8 cellular contexts compared by ENCODE assay signal in the genomic region with DNA sequence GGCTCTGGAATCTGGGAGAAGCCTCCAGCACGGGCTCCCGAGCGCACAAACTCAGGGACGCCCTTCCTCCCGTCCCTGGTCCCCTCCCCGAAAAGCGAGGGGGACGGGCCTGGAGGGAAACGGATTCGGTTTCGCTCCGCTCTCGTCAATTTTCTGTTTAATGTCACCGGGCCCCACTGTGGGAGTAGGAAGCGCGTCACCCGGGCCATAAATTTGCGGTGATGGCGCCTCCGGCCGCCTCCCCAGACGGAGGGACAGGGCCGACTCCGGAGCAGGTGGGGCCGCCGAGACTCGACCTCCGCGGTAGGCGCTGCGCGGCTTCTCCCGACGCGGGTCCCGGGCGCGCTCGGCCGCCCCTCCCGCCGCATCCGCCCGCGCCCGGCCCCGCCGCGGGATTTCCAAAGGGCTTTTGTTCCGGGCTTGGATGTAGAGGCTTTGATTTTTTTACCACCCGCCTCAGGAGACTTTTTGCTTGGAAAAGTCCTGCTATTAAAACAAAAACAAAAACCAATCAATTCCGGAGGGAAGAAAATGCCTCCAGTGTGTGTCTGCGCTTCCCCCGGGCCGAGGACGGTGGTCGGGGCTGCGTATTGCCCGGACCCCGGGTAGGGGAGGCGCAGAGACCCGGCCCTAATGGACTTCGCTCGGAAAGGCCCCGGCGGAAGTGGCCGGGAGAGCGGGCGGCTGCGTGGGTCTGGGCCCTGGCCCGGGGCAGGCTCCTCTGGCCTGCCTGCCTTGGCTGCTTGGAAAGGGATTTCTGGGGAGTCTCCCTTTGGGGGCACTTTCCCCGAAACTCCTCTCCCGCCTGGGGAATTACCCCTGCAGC. TPM values are rescaled to one million over a fixed set of nuclear protein-coding genes. Genes with fewer than 3 reads are reported as not detected.
DNase-seq lines count a peak whose midpoint lies in the region; ATAC-seq and TF ChIP-seq lines count a peak whose summit lies in the region.

No MANE protein-coding gene starts in this region.

- H3K9me3 ChIP-seq in HCT116 (ENCODE audit: control insufficient read depth in 1 of 2, insufficient read depth in 1 of 2, low read depth in 1 of 2, low read length in 2 of 2) (no peaks in the 10 kb centered on the region), esophagus (ENCODE audit: control insufficient read depth in 2 of 2, insufficient read depth in 1 of 2, low read depth in 1 of 2, low read length in 1 of 2) (no peaks in the 10 kb centered on the region), muscle layer of duodenum (ENCODE audit: control insufficient read depth in 1 of 2, low read length in 2 of 2) (no peaks in the 10 kb centered on the region)

- TF ChIP-seq POLR2A in HCT116 (IDR thresholded peaks at IDR 0.05; ENCODE audit: borderline replicate concordance, extremely low read depth, insufficient read depth, insufficient read length): peak; percentile 81

- no peak for DNase-seq in AG04449 (ENCODE audit: low read depth, low spot score)
- no peak for DNase-seq in HCT116 (ENCODE audit: low read depth, low spot score)
- peak; percentile 38 to 45 for DNase-seq in activated CD4-positive, alpha-beta T cell treated with anti-CD3 and anti-CD28 coated beads, Interleukin-2, amount 50 U/mL, for 4 hours
- DNase-seq in substantia nigra (lab: John Stamatoyannopoulos, UW): peak in 27 of 49 donors; percentile 37 to 73 (median 56)
- DNase-seq in activated gamma-delta T cell (lab: John Stamatoyannopoulos, UW): no peak

- peak; percentile 54 for ATAC-seq in HCT116
- no peak for ATAC-seq in GM18498 (IDR thresholded peaks at IDR 0.05; ENCODE audit: unreplicated experiment)

- RAD21 ChIA-PET in HCT116 (lab: Charles Lee; ENCODE audit: low non-redundant PET in 1 of 2, low total read pairs in 2 of 2, uncharacterized antibody in 2 of 2, unreplicated experiment in 2 of 2): no interaction called here

- H3K27me3 ChIP-seq in HCT116 (ENCODE audit: insufficient read depth, low read length) (no peaks in the 10 kb centered on the region), esophagus (ENCODE audit: control insufficient read depth in 1 of 2, insufficient read depth in 2 of 2, low read length in 2 of 2) (no peaks in the 10 kb centered on the region), muscle layer of duodenum (ENCODE audit: low read depth, low read length) (no peaks in the 10 kb centered on the region)

- peak overlapping the region; percentile 93 for H3K9ac ChIP-seq in HCT116 (ENCODE audit: low read length)

- H3K9me2 ChIP-seq in HCT116 (ENCODE audit: insufficient read depth): no peaks in the 10 kb centered on the region

- WGBS in esophagus, 2 donors: 6 to 7% methylated on average over 72 to 73 of the region's 73 CpGs

- peak overlapping the region; percentile 84 for H3K4me2 ChIP-seq in HCT116 (ENCODE audit: low read length)

- no peaks in the 10 kb centered on the region for H4K20me1 ChIP-seq in HCT116 (ENCODE audit: insufficient read depth)

- H3K27ac ChIP-seq in HCT116 (ENCODE audit: low read depth, low read length) (peak overlapping the region; percentile 96), esophagus (ENCODE audit: low read depth in 2 of 2, low read length in 1 of 2) (peak overlapping the region; percentile 93 to 95), muscle layer of duodenum (ENCODE audit: low read length) (peak overlapping the region; percentile 85), substantia nigra (ENCODE audit: low read depth, low read length, poor library complexity, severe bottlenecking) (peak overlapping the region; percentile 99)

- H3K4me3 ChIP-seq in AG04449 (ENCODE audit: low read depth, low read length) (peak overlapping the region; percentile 68), HCT116 (replicated peaks in 1 of 2; ENCODE audit: low read depth in 1 of 2, low read length in 2 of 2) (peak overlapping the region; percentile 63 to 64), esophagus (ENCODE audit: low read depth in 1 of 2, low read length in 2 of 2) (peak overlapping the region; percentile 64 to 78), muscle layer of duodenum (ENCODE audit: low read depth in 1 of 2, low read length in 2 of 2) (peak overlapping the region; percentile 53 to 72)

- H3K4me1 ChIP-seq in HCT116 (ENCODE audit: control insufficient read depth in 1 of 2, insufficient read depth in 2 of 2, low read length in 2 of 2) (peaks cover 45 to 63% of the 10 kb centered on the region in 2 experiments), esophagus (ENCODE audit: control insufficient read depth in 2 of 2, insufficient read depth in 2 of 2, low read length in 1 of 2) (peaks cover 5 to 31% of the 10 kb centered on the region in 2 donors), muscle layer of duodenum (ENCODE audit: control insufficient read depth in 1 of 2, insufficient read depth in 2 of 2, low read length in 2 of 2) (peaks cover 22 to 56% of the 10 kb centered on the region in 2 donors)

- BruUV-seq in HCT116 (replicated peaks; lab: Mats Ljungman, UMichigan): TSS peak; percentile 96

- TF ChIP-seq CTCF in AG04449 (IDR thresholded peaks at IDR 0.05; ENCODE audit: insufficient read depth, low read length, missing control alignments): no peak
- TF ChIP-seq CTCF in HCT116 (IDR thresholded peaks at IDR 0.05 in 2 of 3, conservative IDR thresholded peaks at IDR 0.05 in 1 of 3; ENCODE audit: borderline replicate concordance in 1 of 3, insufficient read depth in 1 of 3, low read depth in 2 of 3, low read length in 2 of 3): no peak

- peaks cover 10% of the 10 kb centered on the region for H3K79me2 ChIP-seq in HCT116 (ENCODE audit: insufficient read depth, low read length)

- POLR2A ChIA-PET in AG04449 (lab: Yijun Ruan, JAX): no interaction called here
- POLR2A ChIA-PET in HCT116 (lab: Charles Lee): no interaction called here

- no peak for TF ChIP-seq RAD21 in HCT116 (IDR thresholded peaks at IDR 0.05; ENCODE audit: low read depth)

- intact Hi-C loops in HCT116 (cut with micrococcal nuclease): no loop called here

- H2AFZ ChIP-seq in HCT116 (ENCODE audit: low read depth, low read length, poor library complexity, severe bottlenecking): no peak overlapping the region

- H3K36me3 ChIP-seq in HCT116 (ENCODE audit: control insufficient read depth in 1 of 2, insufficient read depth in 2 of 2, low read length in 2 of 2): peaks cover 2 to 4% of the 10 kb centered on the region in 2 experiments; a peak in 2 of 4 replicates
- peaks cover 0 to 3% of the 10 kb centered on the region in 2 donors for H3K36me3 ChIP-seq in esophagus (ENCODE audit: control insufficient read depth in 2 of 2, insufficient read depth in 2 of 2, low read length in 1 of 2)
- H3K36me3 ChIP-seq in muscle layer of duodenum (ENCODE audit: control insufficient read depth in 1 of 2, insufficient read depth in 2 of 2, low read length in 2 of 2): no peaks in the 10 kb centered on the region

- CTCF ChIA-PET in AG04449 (lab: Yijun Ruan, JAX): no interaction called here
- CTCF ChIA-PET in HCT116 (lab: Charles Lee): no interaction called here

TF ChIP-seq in HCT116, 20 proteins besides CTCF, POLR2A, EP300 and RAD21 (continues in another document):
- TF ChIP-seq CEBPB (IDR thresholded peaks at IDR 0.05; ENCODE audit: low read depth): no peak
- TF ChIP-seq CBX3 (IDR thresholded peaks at IDR 0.05; ENCODE audit: low read depth): no peak
- peak; percentile 66 for TF ChIP-seq POLR2AphosphoS5 (IDR thresholded peaks at IDR 0.05; ENCODE audit: low read depth, low read length)
- no peak for TF ChIP-seq EGR1 (IDR thresholded peaks at IDR 0.05; ENCODE audit: low read depth)
- TF ChIP-seq SRF (IDR thresholded peaks at IDR 0.05; ENCODE audit: low read depth): no peak
- no peak for TF ChIP-seq YY1 (IDR thresholded peaks at IDR 0.05; ENCODE audit: extremely low read depth, insufficient replicate concordance, low read depth, low read length)
- TF ChIP-seq SP1 (IDR thresholded peaks at IDR 0.05; ENCODE audit: low read depth): no peak
- TF ChIP-seq, protein P1, sequence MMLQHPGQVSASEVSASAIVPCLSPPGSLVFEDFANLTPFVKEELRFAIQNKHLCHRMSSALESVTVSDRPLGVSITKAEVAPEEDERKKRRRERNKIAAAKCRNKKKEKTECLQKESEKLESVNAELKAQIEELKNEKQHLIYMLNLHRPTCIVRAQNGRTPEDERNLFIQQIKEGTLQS (IDR thresholded peaks at IDR 0.05): no peak
- no peak for TF ChIP-seq EZH2 (IDR thresholded peaks at IDR 0.05)
- no peak for TF ChIP-seq ZNF274 (IDR thresholded peaks at IDR 0.05; ENCODE audit: low read depth, low read length)
- TF ChIP-seq JUND (IDR thresholded peaks at IDR 0.05): no peak
- no peak for TF ChIP-seq FOSL1 (IDR thresholded peaks at IDR 0.05; ENCODE audit: low read depth)
- peak; percentile 71 for TF ChIP-seq ZFX (IDR thresholded peaks at IDR 0.05)
- TF ChIP-seq, protein P2, sequence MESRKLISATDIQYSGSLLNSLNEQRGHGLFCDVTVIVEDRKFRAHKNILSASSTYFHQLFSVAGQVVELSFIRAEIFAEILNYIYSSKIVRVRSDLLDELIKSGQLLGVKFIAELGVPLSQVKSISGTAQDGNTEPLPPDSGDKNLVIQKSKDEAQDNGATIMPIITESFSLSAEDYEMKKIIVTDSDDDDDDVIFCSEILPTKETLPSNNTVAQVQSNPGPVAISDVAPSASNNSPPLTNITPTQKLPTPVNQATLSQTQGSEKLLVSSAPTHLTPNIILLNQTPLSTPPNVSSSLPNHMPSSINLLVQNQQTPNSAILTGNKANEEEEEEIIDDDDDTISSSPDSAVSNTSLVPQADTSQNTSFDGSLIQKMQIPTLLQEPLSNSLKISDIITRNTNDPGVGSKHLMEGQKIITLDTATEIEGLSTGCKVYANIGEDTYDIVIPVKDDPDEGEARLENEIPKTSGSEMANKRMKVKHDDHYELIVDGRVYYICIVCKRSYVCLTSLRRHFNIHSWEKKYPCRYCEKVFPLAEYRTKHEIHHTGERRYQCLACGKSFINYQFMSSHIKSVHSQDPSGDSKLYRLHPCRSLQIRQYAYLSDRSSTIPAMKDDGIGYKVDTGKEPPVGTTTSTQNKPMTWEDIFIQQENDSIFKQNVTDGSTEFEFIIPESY (IDR thresholded peaks at IDR 0.05; ENCODE audit: extremely low read depth, insufficient replicate concordance, low read length): no peak
- no peak for TF ChIP-seq ELF1 (IDR thresholded peaks at IDR 0.05; ENCODE audit: borderline replicate concordance, low read depth)
- no peak for TF ChIP-seq EZH2phosphoT487 (IDR thresholded peaks at IDR 0.05; ENCODE audit: borderline replicate concordance)
- TF ChIP-seq SIN3A (IDR thresholded peaks at IDR 0.05; ENCODE audit: low read depth): no peak
- TF ChIP-seq TCF7L2 (IDR thresholded peaks at IDR 0.05; ENCODE audit: borderline replicate concordance, extremely low read depth, insufficient read depth, insufficient read length): peak; percentile 74

RNA-seq across cellular contexts. Expression of a gene that starts 7.8 kb away (rescaled TPM):
- total RNA-seq in HCT116 (2021; ENCODE audit: unreplicated experiment): 45.2 TPM
- 16.1 and 18.2 TPM in 2 replicates for polyA plus RNA-seq in HCT116 (2012)
- 1 to 10 TPM; 3.0 to 9.1 TPM for polyA plus RNA-seq in esophagus

Comparison
In these comparisons a context has a peak if more than half of its experiments do, and no peak if none do; other contexts are left out.
1. DNase-seq: peak in activated CD4-positive, alpha-beta T cell treated with anti-CD3 and anti-CD28 coated beads, Interleukin-2, amount 50 U/mL, for 4 hours (2 of 2) and substantia nigra (27 of 49); none in AG04449 (single experiment), HCT116 (single experiment) and activated gamma-delta T cell (single experiment).
2. Peak in every context shown above with its lines, with median percentiles within 50 percentile points of each other: H3K4me3 ChIP-seq and H3K27ac ChIP-seq.